8 cellular contexts compared by ENCODE assay signal in genomic region chr14:104754213-104754851, GRCh38. TPM values are rescaled to one million over a fixed set of nuclear protein-coding genes. Genes with fewer than 3 reads are reported as not detected.
DNase-seq lines count a peak whose midpoint lies in the region; ATAC-seq lines count a peak whose summit lies in the region.

No MANE protein-coding gene starts in this region.

- DNase-seq in central memory CD8-positive, alpha-beta T cell (ENCODE audit: low spot score in 2 of 2): no peak
- DNase-seq in EL (no peak), NCI-H526 treated with DMSO at 0.1 percent for 48 hours (lab: John Stamatoyannopoulos, UW) (no peak)

- H3K9me3 ChIP-seq in muscle layer of duodenum (ENCODE audit: control insufficient read depth in 1 of 2, low read length in 2 of 2): no peaks in the 10 kb centered on the region

- H3K79me2 ChIP-seq in ACC112 (ENCODE audit: control insufficient read depth, insufficient read depth, low read length, unreplicated experiment): peaks cover 57% of the 10 kb centered on the region

- no peak for ATAC-seq in central memory CD8-positive, alpha-beta T cell (replicated peaks; ENCODE audit: extremely low read depth, poor library complexity, severe bottlenecking)
- no peak for ATAC-seq in GM21390 (IDR thresholded peaks at IDR 0.05; ENCODE audit: unreplicated experiment)
- ATAC-seq in HG02870 (IDR thresholded peaks at IDR 0.05; ENCODE audit: unreplicated experiment): no peak

- H3K4me3 ChIP-seq in ACC112 (ENCODE audit: low read depth, low read length) (peak overlapping the region; percentile 100), muscle layer of duodenum (ENCODE audit: low read depth in 1 of 2, low read length in 2 of 2) (peak overlapping the region; percentile 79 to 98)

- H2AFZ ChIP-seq in ACC112 (ENCODE audit: low read length, unreplicated experiment): no peak overlapping the region

- no peaks in the 10 kb centered on the region for H3K27me3 Mint-ChIP-seq in IgD-negative memory B cell
- no peaks in the 10 kb centered on the region for H3K27me3 Mint-ChIP-seq in central memory CD8-positive, alpha-beta T cell

- peaks cover 6 to 24% (median 18%) of the 10 kb centered on the region in 3 donors for H3K4me1 Mint-ChIP-seq in IgD-negative memory B cell
- H3K4me1 Mint-ChIP-seq in central memory CD8-positive, alpha-beta T cell: peaks cover 28% of the 10 kb centered on the region

- H3K36me3 Mint-ChIP-seq in IgD-negative memory B cell: peaks cover 2% of the 10 kb centered on the region
- peaks cover 30% of the 10 kb centered on the region for H3K36me3 Mint-ChIP-seq in central memory CD8-positive, alpha-beta T cell (ENCODE audit: insufficient read depth)

- H3K27ac ChIP-seq in ACC112 (ENCODE audit: low read depth, low read length): no peak overlapping the region
- peak overlapping the region; percentile 23 for H3K27ac ChIP-seq in muscle layer of duodenum (ENCODE audit: low read length)

- H3K27ac Mint-ChIP-seq in IgD-negative memory B cell: peak overlapping the region; percentile 73 to 96 (median 84)
- H3K27ac Mint-ChIP-seq in central memory CD8-positive, alpha-beta T cell (ENCODE audit: low read depth): peak overlapping the region; percentile 89

- H3K4me3 Mint-ChIP-seq in IgD-negative memory B cell: peak overlapping the region; percentile 86 to 95 (median 92)
- peak overlapping the region; percentile 89 for H3K4me3 Mint-ChIP-seq in central memory CD8-positive, alpha-beta T cell

- H3K4me1 ChIP-seq in ACC112 (ENCODE audit: control insufficient read depth, insufficient read depth, low read length, unreplicated experiment): peaks cover 19% of the 10 kb centered on the region
- peaks cover 16 to 30% of the 10 kb centered on the region in 2 donors for H3K4me1 ChIP-seq in muscle layer of duodenum (ENCODE audit: control insufficient read depth in 1 of 2, insufficient read depth in 2 of 2, low read length in 2 of 2)

- H3K36me3 ChIP-seq in ACC112 (ENCODE audit: insufficient read depth, low read length): peaks cover 4% of the 10 kb centered on the region; the same call in 1 of the 2 replicates
- H3K36me3 ChIP-seq in muscle layer of duodenum (ENCODE audit: control insufficient read depth in 1 of 2, insufficient read depth in 2 of 2, low read length in 2 of 2): peaks cover 34 to 45% of the 10 kb centered on the region in 2 donors

- H3K27me3 ChIP-seq in ACC112 (ENCODE audit: insufficient read depth, low read length) (no peaks in the 10 kb centered on the region), muscle layer of duodenum (ENCODE audit: low read depth, low read length) (no peaks in the 10 kb centered on the region)

- H3K9me3 Mint-ChIP-seq in IgD-negative memory B cell: no peaks in the 10 kb centered on the region
- no peaks in the 10 kb centered on the region for H3K9me3 Mint-ChIP-seq in central memory CD8-positive, alpha-beta T cell

RNA-seq across cellular contexts. Expression of gene SIVA1, which starts 1.4 kb away (rescaled TPM):
- 195 TPM for polyA plus RNA-seq in IgD-negative memory B cell

RNA-seq across cellular contexts. Expression of gene ADSS1, which starts 30.3 kb away (rescaled TPM):
- polyA plus RNA-seq in IgD-negative memory B cell: not detected

RNA-seq across cellular contexts. Expression of gene AKT1, which starts 41.2 kb away (rescaled TPM):
- polyA plus RNA-seq in IgD-negative memory B cell: 8.2 TPM

RNA-seq across cellular contexts. Expression of gene ZBTB42, which starts 46.6 kb away (rescaled TPM):
- 1.0 TPM for polyA plus RNA-seq in IgD-negative memory B cell
